Comparison of ENCODE assay signal across 3 cellular contexts in the genomic region with DNA sequence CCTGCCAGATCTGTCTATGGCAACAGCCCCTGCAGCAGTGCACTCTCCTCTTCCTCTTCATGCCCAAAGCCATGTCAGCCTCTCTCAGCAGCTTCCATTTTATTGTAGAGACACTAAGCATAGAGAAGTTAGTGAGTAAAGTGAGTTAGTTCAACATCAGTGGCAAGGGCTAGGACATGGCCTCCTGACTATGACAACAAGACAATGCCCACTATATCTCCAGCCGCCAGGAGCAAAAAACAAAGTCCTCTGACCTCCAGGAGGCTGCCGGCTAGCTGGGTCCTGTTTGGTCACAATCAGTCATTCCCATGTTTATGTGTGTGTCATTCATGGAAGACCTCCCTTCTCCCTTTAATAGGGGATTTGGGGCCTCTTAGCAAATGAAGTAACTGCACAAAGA.
TF ChIP-seq lines count a peak whose summit lies in the region.

No MANE protein-coding gene starts in this region.

TF ChIP-seq in A549, 52 proteins besides CTCF, POLR2A, EP300 and RAD21:
- TF ChIP-seq HDAC2 (IDR thresholded peaks at IDR 0.05): no peak
- TF ChIP-seq, protein P1, sequence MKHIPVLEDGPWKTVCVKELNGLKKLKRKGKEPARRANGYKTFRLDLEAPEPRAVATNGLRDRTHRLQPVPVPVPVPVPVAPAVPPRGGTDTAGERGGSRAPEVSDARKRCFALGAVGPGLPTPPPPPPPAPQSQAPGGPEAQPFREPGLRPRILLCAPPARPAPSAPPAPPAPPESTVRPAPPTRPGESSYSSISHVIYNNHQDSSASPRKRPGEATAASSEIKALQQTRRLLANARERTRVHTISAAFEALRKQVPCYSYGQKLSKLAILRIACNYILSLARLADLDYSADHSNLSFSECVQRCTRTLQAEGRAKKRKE (CRISPR knock-in tag; IDR thresholded peaks at IDR 0.05; ENCODE audit: low read depth): no peak
- no peak for TF ChIP-seq CEBPB (IDR thresholded peaks at IDR 0.05)
- no peak for TF ChIP-seq FOSB (CRISPR knock-in tag; IDR thresholded peaks at IDR 0.05)
TF ChIP-seq in A549: peak in this region for 0.

TF ChIP-seq in K562, 482 proteins besides CTCF, POLR2A, EP300 and RAD21 (continues in another document):
- TF ChIP-seq, protein P2, sequence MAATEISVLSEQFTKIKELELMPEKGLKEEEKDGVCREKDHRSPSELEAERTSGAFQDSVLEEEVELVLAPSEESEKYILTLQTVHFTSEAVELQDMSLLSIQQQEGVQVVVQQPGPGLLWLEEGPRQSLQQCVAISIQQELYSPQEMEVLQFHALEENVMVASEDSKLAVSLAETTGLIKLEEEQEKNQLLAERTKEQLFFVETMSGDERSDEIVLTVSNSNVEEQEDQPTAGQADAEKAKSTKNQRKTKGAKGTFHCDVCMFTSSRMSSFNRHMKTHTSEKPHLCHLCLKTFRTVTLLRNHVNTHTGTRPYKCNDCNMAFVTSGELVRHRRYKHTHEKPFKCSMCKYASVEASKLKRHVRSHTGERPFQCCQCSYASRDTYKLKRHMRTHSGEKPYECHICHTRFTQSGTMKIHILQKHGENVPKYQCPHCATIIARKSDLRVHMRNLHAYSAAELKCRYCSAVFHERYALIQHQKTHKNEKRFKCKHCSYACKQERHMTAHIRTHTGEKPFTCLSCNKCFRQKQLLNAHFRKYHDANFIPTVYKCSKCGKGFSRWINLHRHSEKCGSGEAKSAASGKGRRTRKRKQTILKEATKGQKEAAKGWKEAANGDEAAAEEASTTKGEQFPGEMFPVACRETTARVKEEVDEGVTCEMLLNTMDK (IDR thresholded peaks at IDR 0.05; ENCODE audit: borderline replicate concordance, insufficient read depth, low read depth, low read length, poor library complexity, severe bottlenecking): no peak
- no peak for TF ChIP-seq RFX5 (IDR thresholded peaks at IDR 0.05; ENCODE audit: low read depth, low read length)
- TF ChIP-seq FOXA1 (IDR thresholded peaks at IDR 0.05; ENCODE audit: borderline replicate concordance): no peak
- no peak for TF ChIP-seq WHSC1 (IDR thresholded peaks at IDR 0.05; ENCODE audit: low read length)
- no peak for TF ChIP-seq NCOA4 (IDR thresholded peaks at IDR 0.05; ENCODE audit: partially characterized antibody)
- TF ChIP-seq ZNF239 (CRISPR knock-in tag; IDR thresholded peaks at IDR 0.05): no peak
- TF ChIP-seq PPARD (CRISPR knock-in tag; IDR thresholded peaks at IDR 0.05): no peak
- no peak for TF ChIP-seq DACH1 (IDR thresholded peaks at IDR 0.05; ENCODE audit: partially characterized antibody)
- no peak for TF ChIP-seq POLR3A (IDR thresholded peaks at IDR 0.05; ENCODE audit: borderline replicate concordance, extremely low read depth, insufficient read depth, insufficient read length)
- TF ChIP-seq FOXP1 (CRISPR knock-in tag; IDR thresholded peaks at IDR 0.05): no peak
- TF ChIP-seq ZNF707 (CRISPR knock-in tag; conservative IDR thresholded peaks at IDR 0.05): no peak
- TF ChIP-seq, protein P3, sequence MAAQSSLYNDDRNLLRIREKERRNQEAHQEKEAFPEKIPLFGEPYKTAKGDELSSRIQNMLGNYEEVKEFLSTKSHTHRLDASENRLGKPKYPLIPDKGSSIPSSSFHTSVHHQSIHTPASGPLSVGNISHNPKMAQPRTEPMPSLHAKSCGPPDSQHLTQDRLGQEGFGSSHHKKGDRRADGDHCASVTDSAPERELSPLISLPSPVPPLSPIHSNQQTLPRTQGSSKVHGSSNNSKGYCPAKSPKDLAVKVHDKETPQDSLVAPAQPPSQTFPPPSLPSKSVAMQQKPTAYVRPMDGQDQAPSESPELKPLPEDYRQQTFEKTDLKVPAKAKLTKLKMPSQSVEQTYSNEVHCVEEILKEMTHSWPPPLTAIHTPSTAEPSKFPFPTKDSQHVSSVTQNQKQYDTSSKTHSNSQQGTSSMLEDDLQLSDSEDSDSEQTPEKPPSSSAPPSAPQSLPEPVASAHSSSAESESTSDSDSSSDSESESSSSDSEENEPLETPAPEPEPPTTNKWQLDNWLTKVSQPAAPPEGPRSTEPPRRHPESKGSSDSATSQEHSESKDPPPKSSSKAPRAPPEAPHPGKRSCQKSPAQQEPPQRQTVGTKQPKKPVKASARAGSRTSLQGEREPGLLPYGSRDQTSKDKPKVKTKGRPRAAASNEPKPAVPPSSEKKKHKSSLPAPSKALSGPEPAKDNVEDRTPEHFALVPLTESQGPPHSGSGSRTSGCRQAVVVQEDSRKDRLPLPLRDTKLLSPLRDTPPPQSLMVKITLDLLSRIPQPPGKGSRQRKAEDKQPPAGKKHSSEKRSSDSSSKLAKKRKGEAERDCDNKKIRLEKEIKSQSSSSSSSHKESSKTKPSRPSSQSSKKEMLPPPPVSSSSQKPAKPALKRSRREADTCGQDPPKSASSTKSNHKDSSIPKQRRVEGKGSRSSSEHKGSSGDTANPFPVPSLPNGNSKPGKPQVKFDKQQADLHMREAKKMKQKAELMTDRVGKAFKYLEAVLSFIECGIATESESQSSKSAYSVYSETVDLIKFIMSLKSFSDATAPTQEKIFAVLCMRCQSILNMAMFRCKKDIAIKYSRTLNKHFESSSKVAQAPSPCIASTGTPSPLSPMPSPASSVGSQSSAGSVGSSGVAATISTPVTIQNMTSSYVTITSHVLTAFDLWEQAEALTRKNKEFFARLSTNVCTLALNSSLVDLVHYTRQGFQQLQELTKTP (IDR thresholded peaks at IDR 0.05; ENCODE audit: low read depth in 1 of 2, partially characterized antibody in 2 of 2): peak in 1 of 2 experiments; percentile 38
- no peak for TF ChIP-seq DMBX1 (CRISPR knock-in tag; IDR thresholded peaks at IDR 0.05; ENCODE audit: borderline replicate concordance)
- TF ChIP-seq, protein P4, sequence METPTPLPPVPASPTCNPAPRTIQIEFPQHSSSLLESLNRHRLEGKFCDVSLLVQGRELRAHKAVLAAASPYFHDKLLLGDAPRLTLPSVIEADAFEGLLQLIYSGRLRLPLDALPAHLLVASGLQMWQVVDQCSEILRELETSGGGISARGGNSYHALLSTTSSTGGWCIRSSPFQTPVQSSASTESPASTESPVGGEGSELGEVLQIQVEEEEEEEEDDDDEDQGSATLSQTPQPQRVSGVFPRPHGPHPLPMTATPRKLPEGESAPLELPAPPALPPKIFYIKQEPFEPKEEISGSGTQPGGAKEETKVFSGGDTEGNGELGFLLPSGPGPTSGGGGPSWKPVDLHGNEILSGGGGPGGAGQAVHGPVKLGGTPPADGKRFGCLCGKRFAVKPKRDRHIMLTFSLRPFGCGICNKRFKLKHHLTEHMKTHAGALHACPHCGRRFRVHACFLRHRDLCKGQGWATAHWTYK (CRISPR knock-in tag; IDR thresholded peaks at IDR 0.05): no peak
- TF ChIP-seq, protein P5, sequence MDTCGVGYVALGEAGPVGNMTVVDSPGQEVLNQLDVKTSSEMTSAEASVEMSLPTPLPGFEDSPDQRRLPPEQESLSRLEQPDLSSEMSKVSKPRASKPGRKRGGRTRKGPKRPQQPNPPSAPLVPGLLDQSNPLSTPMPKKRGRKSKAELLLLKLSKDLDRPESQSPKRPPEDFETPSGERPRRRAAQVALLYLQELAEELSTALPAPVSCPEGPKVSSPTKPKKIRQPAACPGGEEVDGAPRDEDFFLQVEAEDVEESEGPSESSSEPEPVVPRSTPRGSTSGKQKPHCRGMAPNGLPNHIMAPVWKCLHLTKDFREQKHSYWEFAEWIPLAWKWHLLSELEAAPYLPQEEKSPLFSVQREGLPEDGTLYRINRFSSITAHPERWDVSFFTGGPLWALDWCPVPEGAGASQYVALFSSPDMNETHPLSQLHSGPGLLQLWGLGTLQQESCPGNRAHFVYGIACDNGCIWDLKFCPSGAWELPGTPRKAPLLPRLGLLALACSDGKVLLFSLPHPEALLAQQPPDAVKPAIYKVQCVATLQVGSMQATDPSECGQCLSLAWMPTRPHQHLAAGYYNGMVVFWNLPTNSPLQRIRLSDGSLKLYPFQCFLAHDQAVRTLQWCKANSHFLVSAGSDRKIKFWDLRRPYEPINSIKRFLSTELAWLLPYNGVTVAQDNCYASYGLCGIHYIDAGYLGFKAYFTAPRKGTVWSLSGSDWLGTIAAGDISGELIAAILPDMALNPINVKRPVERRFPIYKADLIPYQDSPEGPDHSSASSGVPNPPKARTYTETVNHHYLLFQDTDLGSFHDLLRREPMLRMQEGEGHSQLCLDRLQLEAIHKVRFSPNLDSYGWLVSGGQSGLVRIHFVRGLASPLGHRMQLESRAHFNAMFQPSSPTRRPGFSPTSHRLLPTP (IDR thresholded peaks at IDR 0.05; ENCODE audit: borderline replicate concordance, extremely low read depth, insufficient read length): no peak

TF ChIP-seq in liver, 16 proteins besides CTCF, POLR2A, EP300 and RAD21:
- TF ChIP-seq EGR1 (IDR thresholded peaks at IDR 0.05; ENCODE audit: low read depth in 2 of 2) (no peak), JUND (IDR thresholded peaks at IDR 0.05) (no peak), HNF4A (conservative IDR thresholded peaks at IDR 0.05) (peak; percentile 35 to 61), YY1 (IDR thresholded peaks at IDR 0.05) (peak; percentile 34), FOXA2 (IDR thresholded peaks at IDR 0.05) (peak; percentile 9), RXRA (IDR thresholded peaks at IDR 0.05) (peak in 1 of 2 donors; percentile 44)
- TF ChIP-seq, protein P6, sequence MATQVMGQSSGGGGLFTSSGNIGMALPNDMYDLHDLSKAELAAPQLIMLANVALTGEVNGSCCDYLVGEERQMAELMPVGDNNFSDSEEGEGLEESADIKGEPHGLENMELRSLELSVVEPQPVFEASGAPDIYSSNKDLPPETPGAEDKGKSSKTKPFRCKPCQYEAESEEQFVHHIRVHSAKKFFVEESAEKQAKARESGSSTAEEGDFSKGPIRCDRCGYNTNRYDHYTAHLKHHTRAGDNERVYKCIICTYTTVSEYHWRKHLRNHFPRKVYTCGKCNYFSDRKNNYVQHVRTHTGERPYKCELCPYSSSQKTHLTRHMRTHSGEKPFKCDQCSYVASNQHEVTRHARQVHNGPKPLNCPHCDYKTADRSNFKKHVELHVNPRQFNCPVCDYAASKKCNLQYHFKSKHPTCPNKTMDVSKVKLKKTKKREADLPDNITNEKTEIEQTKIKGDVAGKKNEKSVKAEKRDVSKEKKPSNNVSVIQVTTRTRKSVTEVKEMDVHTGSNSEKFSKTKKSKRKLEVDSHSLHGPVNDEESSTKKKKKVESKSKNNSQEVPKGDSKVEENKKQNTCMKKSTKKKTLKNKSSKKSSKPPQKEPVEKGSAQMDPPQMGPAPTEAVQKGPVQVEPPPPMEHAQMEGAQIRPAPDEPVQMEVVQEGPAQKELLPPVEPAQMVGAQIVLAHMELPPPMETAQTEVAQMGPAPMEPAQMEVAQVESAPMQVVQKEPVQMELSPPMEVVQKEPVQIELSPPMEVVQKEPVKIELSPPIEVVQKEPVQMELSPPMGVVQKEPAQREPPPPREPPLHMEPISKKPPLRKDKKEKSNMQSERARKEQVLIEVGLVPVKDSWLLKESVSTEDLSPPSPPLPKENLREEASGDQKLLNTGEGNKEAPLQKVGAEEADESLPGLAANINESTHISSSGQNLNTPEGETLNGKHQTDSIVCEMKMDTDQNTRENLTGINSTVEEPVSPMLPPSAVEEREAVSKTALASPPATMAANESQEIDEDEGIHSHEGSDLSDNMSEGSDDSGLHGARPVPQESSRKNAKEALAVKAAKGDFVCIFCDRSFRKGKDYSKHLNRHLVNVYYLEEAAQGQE (IDR thresholded peaks at IDR 0.05): no peak
